Comparison of ENCODE assay signal across 30 cellular contexts in the genomic region with DNA sequence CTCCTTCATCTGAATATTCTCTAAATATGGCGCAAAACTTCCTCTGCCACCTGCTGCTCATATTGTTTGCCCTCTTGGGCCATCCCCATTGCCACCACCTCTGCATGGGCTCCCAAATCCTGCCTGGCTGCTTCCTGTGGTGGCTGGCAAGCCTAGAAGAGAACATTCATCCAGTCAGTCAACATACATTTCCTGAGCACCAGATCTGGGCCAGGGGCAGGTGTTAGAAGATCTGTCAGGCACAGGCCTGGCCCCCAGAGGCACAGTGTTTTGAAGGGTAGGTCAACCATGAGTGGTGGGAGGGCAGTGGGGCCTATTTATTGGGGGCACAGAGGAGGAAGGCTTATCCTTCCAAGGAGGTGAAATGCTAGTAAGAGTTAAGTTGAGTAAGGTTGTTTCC. TPM values are rescaled to one million over a fixed set of nuclear protein-coding genes. Genes with fewer than 3 reads are reported as not detected.
DNase-seq lines count a peak whose midpoint lies in the region; ATAC-seq and TF ChIP-seq lines count a peak whose summit lies in the region.
"Had no signal": no experiment of that assay in that cellular context is flagged by ENCODE, and none has a peak within 500 bp of the region (broad histone marks: within the 10 kb centered on the region; RNA-seq: fewer than 3 reads in every experiment).

No MANE protein-coding gene starts in this region.

- CTCF ChIA-PET in WTC11 (lab: Charles Lee), result no interaction called here

- ATAC-seq in left ventricle myocardium superior (no peak), WTC11 (no peak), GM19452 (IDR thresholded peaks at IDR 0.05; ENCODE audit: unreplicated experiment) (no peak), HG02763 (IDR thresholded peaks at IDR 0.05; ENCODE audit: unreplicated experiment) (no peak)
- no peak for ATAC-seq in stimulated activated naive B cell treated with anti-CD40 and anti-IgM and Interleukin-4, amounts not matched to agents 10 μg/mL and 1 μg/mL and 100 μg/mL, for 72 hours (replicated peaks)
- ATAC-seq: activated CD8-positive, alpha-beta memory T cell treated with anti-CD3 and anti-CD28 coated beads, Interleukin-2, amount 10 ng/mL, durations not matched to agents 7 days and 5 days; activated T-cell treated with anti-CD3 and anti-CD28 coated beads, Interleukin-2, amount 50 U/mL, for 4 hours; foreskin keratinocyte; GM23338; K562; right lobe of liver; T-cell had no signal

- peaks cover 5% of the 10 kb centered on the region for H3K36me3 ChIP-seq in cardiac muscle cell
- H3K36me3 ChIP-seq: right lobe of liver had no signal

- no peaks in the 10 kb centered on the region for H3K27me3 ChIP-seq in cardiac muscle cell
- no peaks in the 10 kb centered on the region for H3K27me3 ChIP-seq in layer of hippocampus (ENCODE audit: control insufficient read depth, insufficient read depth, low read length)
- H3K27me3 ChIP-seq: esophagus squamous epithelium, foreskin keratinocyte, hepatocyte, right lobe of liver had no signal

- peaks cover 8% of the 10 kb centered on the region for H3K36me3 Mint-ChIP-seq in WTC11
- peaks cover 62 to 73% of the 10 kb centered on the region in 2 donors for H3K36me3 Mint-ChIP-seq in stimulated activated naive B cell treated with anti-CD40 and anti-IgM and Interleukin-4, amounts not matched to agents 10 μg/mL and 1 μg/mL and 100 μg/mL, for 72 hours

- DNase-seq in cardiac muscle cell (ENCODE audit: low read depth in 1 of 2, low spot score in 1 of 2) (no peak), left ventricle myocardium superior (no peak), WTC11 (ENCODE audit: low spot score) (no peak), epidermal melanocyte (ENCODE audit: insufficient read length, low spot score) (no peak)
- DNase-seq in stimulated activated naive B cell treated with anti-CD40 and anti-IgM and Interleukin-4, amounts not matched to agents 10 μg/mL and 1 μg/mL and 100 μg/mL, for 72 hours, result no peak
- DNase-seq: activated CD8-positive, alpha-beta memory T cell treated with anti-CD3 and anti-CD28 coated beads, Interleukin-2, amount 10 ng/mL, durations not matched to agents 7 days and 5 days; activated gamma-delta T cell treated with Interleukin-2 at 50 U/mL for 16 hours; activated naive CD8-positive, alpha-beta T cell treated with anti-CD3 and anti-CD28 coated beads, Interleukin-2, amount 10 ng/mL, durations not matched to agents 7 days and 5 days; activated T-cell treated with anti-CD3 and anti-CD28 coated beads, Interleukin-2, amount 50 U/mL, for 4 hours; aorta; DND-41; esophagus squamous epithelium; foreskin keratinocyte; NCI-H1092; NCI-H1694; NCI-H446 treated with DMSO at 0.1 percent for 48 hours; NCI-H82; RPMI8226; stimulated activated CD4-positive, alpha-beta T cell treated with anti-CD3 and anti-CD28 coated beads, Interleukin-12 subunit alpha, Interleukin-12 subunit beta, amount 100 ng/mL, for 4 hours; stimulated activated CD4-positive, alpha-beta T cell treated with anti-CD3 and anti-CD28 coated beads, Interleukin-2, amount 100 ng/mL, for 48 hours; T-cell; trophoblast cell had no signal

- no peak overlapping the region for H3K4me3 ChIP-seq in cardiac muscle cell
- H3K4me3 ChIP-seq: esophagus squamous epithelium, GM23338, hepatocyte, K562, right lobe of liver had no signal

- POLR2A ChIA-PET in WTC11 (lab: Charles Lee), result no interaction called here

- H3K27ac Mint-ChIP-seq in WTC11, result peak overlapping the region; percentile 65; the same call in 1 of the 2 replicates
- peak overlapping the region; percentile 93 for H3K27ac Mint-ChIP-seq in stimulated activated naive B cell treated with anti-CD40 and anti-IgM and Interleukin-4, amounts not matched to agents 10 μg/mL and 1 μg/mL and 100 μg/mL, for 72 hours
- H3K27ac Mint-ChIP-seq: activated CD8-positive, alpha-beta memory T cell treated with anti-CD3 and anti-CD28 coated beads, Interleukin-2, amount 10 ng/mL, durations not matched to agents 7 days and 5 days; activated naive CD8-positive, alpha-beta T cell treated with anti-CD3 and anti-CD28 coated beads, Interleukin-2, amount 10 ng/mL, durations not matched to agents 7 days and 5 days; GM23338; T-cell had no signal

- H3K27ac ChIP-seq in cardiac muscle cell (peak overlapping the region; percentile 94), layer of hippocampus (ENCODE audit: low read depth, low read length) (peak overlapping the region; percentile 21)
- H3K27ac ChIP-seq: 22Rv1, esophagus squamous epithelium, foreskin keratinocyte, hepatocyte, right lobe of liver had no signal

- no peaks in the 10 kb centered on the region for H3K9me3 ChIP-seq in cardiac muscle cell (ENCODE audit: low read depth)
- H3K9me3 ChIP-seq: right lobe of liver had no signal

- H3K4me1 Mint-ChIP-seq in WTC11, result peaks cover 46% of the 10 kb centered on the region
- peaks cover 68 to 91% of the 10 kb centered on the region in 2 donors for H3K4me1 Mint-ChIP-seq in stimulated activated naive B cell treated with anti-CD40 and anti-IgM and Interleukin-4, amounts not matched to agents 10 μg/mL and 1 μg/mL and 100 μg/mL, for 72 hours

- intact Hi-C loops in left ventricle myocardium superior (cut with micrococcal nuclease), result no loop called here

- TF ChIP-seq CTCF in cardiac muscle cell (IDR thresholded peaks at IDR 0.05; ENCODE audit: low read depth, low read length) (no peak), WTC11 (IDR thresholded peaks at IDR 0.05) (no peak)

- H3K9me3 Mint-ChIP-seq in WTC11, result peaks cover 5% of the 10 kb centered on the region
- H3K9me3 Mint-ChIP-seq in stimulated activated naive B cell treated with anti-CD40 and anti-IgM and Interleukin-4, amounts not matched to agents 10 μg/mL and 1 μg/mL and 100 μg/mL, for 72 hours, result peaks cover 0 to under 1% of the 10 kb centered on the region in 2 donors
- H3K9me3 Mint-ChIP-seq: activated naive CD8-positive, alpha-beta T cell treated with anti-CD3 and anti-CD28 coated beads, Interleukin-2, amount 10 ng/mL, durations not matched to agents 7 days and 5 days; GM23338 had no signal

- H3K4me3 Mint-ChIP-seq in WTC11, result no peak overlapping the region
- no peak overlapping the region for H3K4me3 Mint-ChIP-seq in stimulated activated naive B cell treated with anti-CD40 and anti-IgM and Interleukin-4, amounts not matched to agents 10 μg/mL and 1 μg/mL and 100 μg/mL, for 72 hours
- H3K4me3 Mint-ChIP-seq: activated CD8-positive, alpha-beta memory T cell treated with anti-CD3 and anti-CD28 coated beads, Interleukin-2, amount 10 ng/mL, durations not matched to agents 7 days and 5 days; activated naive CD8-positive, alpha-beta T cell treated with anti-CD3 and anti-CD28 coated beads, Interleukin-2, amount 10 ng/mL, durations not matched to agents 7 days and 5 days; activated T-cell treated with anti-CD3 and anti-CD28 coated beads, Interleukin-2, amount 50 U/mL, for 4 hours; GM23338; T-cell had no signal

- H3K4me1 ChIP-seq in cardiac muscle cell (ENCODE audit: low read depth), result peaks cover 70% of the 10 kb centered on the region
- H3K4me1 ChIP-seq: foreskin keratinocyte, right lobe of liver had no signal

- no peaks in the 10 kb centered on the region for H3K27me3 Mint-ChIP-seq in WTC11 (ENCODE audit: low read depth)
- H3K27me3 Mint-ChIP-seq in stimulated activated naive B cell treated with anti-CD40 and anti-IgM and Interleukin-4, amounts not matched to agents 10 μg/mL and 1 μg/mL and 100 μg/mL, for 72 hours, result no peaks in the 10 kb centered on the region
- H3K27me3 Mint-ChIP-seq: activated CD8-positive, alpha-beta memory T cell treated with anti-CD3 and anti-CD28 coated beads, Interleukin-2, amount 10 ng/mL, durations not matched to agents 7 days and 5 days; activated naive CD8-positive, alpha-beta T cell treated with anti-CD3 and anti-CD28 coated beads, Interleukin-2, amount 10 ng/mL, durations not matched to agents 7 days and 5 days; T-cell had no signal

TF ChIP-seq in WTC11, 78 proteins besides CTCF, POLR2A, EP300 and RAD21 (continues in another document):
- no peak for TF ChIP-seq ZBTB43 (CRISPR knock-in tag; IDR thresholded peaks at IDR 0.05)
- TF ChIP-seq, protein P1, sequence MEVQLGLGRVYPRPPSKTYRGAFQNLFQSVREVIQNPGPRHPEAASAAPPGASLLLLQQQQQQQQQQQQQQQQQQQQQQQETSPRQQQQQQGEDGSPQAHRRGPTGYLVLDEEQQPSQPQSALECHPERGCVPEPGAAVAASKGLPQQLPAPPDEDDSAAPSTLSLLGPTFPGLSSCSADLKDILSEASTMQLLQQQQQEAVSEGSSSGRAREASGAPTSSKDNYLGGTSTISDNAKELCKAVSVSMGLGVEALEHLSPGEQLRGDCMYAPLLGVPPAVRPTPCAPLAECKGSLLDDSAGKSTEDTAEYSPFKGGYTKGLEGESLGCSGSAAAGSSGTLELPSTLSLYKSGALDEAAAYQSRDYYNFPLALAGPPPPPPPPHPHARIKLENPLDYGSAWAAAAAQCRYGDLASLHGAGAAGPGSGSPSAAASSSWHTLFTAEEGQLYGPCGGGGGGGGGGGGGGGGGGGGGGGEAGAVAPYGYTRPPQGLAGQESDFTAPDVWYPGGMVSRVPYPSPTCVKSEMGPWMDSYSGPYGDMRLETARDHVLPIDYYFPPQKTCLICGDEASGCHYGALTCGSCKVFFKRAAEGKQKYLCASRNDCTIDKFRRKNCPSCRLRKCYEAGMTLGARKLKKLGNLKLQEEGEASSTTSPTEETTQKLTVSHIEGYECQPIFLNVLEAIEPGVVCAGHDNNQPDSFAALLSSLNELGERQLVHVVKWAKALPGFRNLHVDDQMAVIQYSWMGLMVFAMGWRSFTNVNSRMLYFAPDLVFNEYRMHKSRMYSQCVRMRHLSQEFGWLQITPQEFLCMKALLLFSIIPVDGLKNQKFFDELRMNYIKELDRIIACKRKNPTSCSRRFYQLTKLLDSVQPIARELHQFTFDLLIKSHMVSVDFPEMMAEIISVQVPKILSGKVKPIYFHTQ (CRISPR knock-in tag; IDR thresholded peaks at IDR 0.05), result no peak

RNA-seq across cellular contexts. Expression of gene ATP6V1E2, which starts 10.2 kb away (rescaled TPM):
- total RNA-seq in cardiac muscle cell (6.4 and 9.9 TPM in 2 replicates), left ventricle myocardium superior (6.1 TPM), WTC11 (2021) (9.3 to 10.9 TPM (median 10.8 TPM) in 3 replicates)
- polyA plus RNA-seq in cardiac muscle cell, result 4.6 and 11.9 TPM in 2 replicates

RNA-seq across cellular contexts. Expression of gene RHOQ, which starts 10.2 kb away (rescaled TPM):
- 89.7 and 164 TPM in 2 replicates for total RNA-seq in cardiac muscle cell
- 105 and 167 TPM in 2 replicates for polyA plus RNA-seq in cardiac muscle cell
- total RNA-seq in left ventricle myocardium superior, result 462 TPM
- total RNA-seq in WTC11 (2021), result 57.8 to 61.3 TPM (median 60.1 TPM) in 3 replicates
